In the genomic region with DNA sequence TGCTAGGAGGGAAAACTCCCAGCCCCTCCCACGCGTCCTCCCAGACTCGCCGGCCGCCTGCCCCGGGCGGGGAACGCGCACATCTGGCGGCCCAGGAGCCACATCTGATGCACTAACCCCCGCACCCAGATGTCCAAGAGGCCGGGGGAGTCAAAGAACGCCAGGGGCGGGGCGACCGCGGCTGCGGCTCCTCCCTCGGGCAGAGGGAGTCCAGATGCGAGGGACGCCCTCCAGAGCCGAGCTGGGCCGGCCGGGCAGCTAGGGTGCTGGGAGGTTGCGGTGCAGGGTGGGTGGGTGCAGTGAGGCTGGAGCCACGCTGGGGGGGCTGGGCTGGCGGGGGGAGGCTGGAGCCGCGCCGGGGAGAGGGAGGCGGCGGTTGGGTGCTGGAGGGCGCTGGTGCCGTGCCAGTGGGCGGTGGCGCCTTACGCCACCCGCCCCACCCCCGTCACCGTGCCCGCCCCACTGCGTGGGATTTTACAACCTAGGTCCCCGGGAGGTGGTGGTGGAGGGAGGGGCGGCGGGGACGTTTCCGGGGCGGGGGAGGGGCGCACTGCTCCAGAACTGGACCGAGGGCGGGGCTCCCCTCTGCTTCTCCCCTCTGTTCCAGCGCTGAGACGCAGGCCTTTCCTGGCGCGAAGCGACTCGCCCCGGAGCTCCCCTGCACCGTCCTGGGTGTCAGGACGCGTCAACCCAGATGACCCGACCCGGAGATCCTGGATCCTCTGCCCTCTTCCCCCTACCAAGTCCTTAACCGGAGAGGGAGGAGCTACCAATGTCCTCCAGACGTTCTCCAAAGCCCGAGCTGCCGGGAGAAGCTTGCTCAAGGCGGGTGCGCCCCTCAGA, we compare ENCODE assay signal across 8 cellular contexts.
DNase-seq lines count a peak whose midpoint lies in the region; ATAC-seq and TF ChIP-seq lines count a peak whose summit lies in the region.

No MANE protein-coding gene starts in this region.

- no peaks in the 10 kb centered on the region for H3K9me3 Mint-ChIP-seq in activated naive CD4-positive, alpha-beta T cell treated with anti-CD3 and anti-CD28 coated beads, Interleukin-2, amount 50 U/mL, for 24 hours
- peaks cover 12% of the 10 kb centered on the region for H3K9me3 Mint-ChIP-seq in glutamatergic neuron (ENCODE audit: unreplicated experiment)

- in situ Hi-C loops in HAP-1 (cut with MboI; ENCODE audit: low sequenced_read_pairs) (loop anchor here (10.0 kb wide), 1 partner anchor 94 kb away; no protein-coding TSS in a partner anchor), SK-MEL-5 (cut with HindIII; ENCODE audit: low pct_unique_long_range_greater_than_20kb, low sequenced_read_pairs) (no loop called here)

- H3K9me3 ChIP-seq in HAP-1 = no peaks in the 10 kb centered on the region
- H3K9me3 ChIP-seq in osteoblast (ENCODE audit: low read depth, low read length) = no peaks in the 10 kb centered on the region
- no peaks in the 10 kb centered on the region for H3K9me3 ChIP-seq in thoracic aorta

- H3K4me2 ChIP-seq in osteoblast (ENCODE audit: insufficient read depth, low read length) = peak overlapping the region; percentile 85

- no peaks in the 10 kb centered on the region for H3K27me3 ChIP-seq in HAP-1 (ENCODE audit: low read depth)
- no peaks in the 10 kb centered on the region for H3K27me3 ChIP-seq in osteoblast (ENCODE audit: insufficient read depth, low read length)
- H3K27me3 ChIP-seq in thoracic aorta (replicated peaks; ENCODE audit: insufficient read depth) = no peaks in the 10 kb centered on the region

- peak overlapping the region; percentile 97 for H3K27ac ChIP-seq in osteoblast (ENCODE audit: low read depth, low read length)
- H3K27ac ChIP-seq in thoracic aorta = peak overlapping the region; percentile 89 to 96

- H3K27ac Mint-ChIP-seq in activated naive CD4-positive, alpha-beta T cell treated with anti-CD3 and anti-CD28 coated beads, Interleukin-2, amount 50 U/mL, for 24 hours = peak overlapping the region; percentile 25
- H3K27ac Mint-ChIP-seq in glutamatergic neuron (ENCODE audit: unreplicated experiment) = peak overlapping the region; percentile 99

- TF ChIP-seq CTCF in glutamatergic neuron (IDR thresholded peaks at IDR 0.05; ENCODE audit: partially characterized antibody, unreplicated experiment) (no peak), osteoblast (IDR thresholded peaks at IDR 0.05; ENCODE audit: extremely low read depth, low read depth, low read length) (no peak), thoracic aorta (IDR thresholded peaks at IDR 0.05) (no peak)

- H3K4me1 Mint-ChIP-seq in activated naive CD4-positive, alpha-beta T cell treated with anti-CD3 and anti-CD28 coated beads, Interleukin-2, amount 50 U/mL, for 24 hours = peaks cover 35% of the 10 kb centered on the region
- peaks cover 28% of the 10 kb centered on the region for H3K4me1 Mint-ChIP-seq in glutamatergic neuron (ENCODE audit: low read depth, unreplicated experiment)

- H3K4me3 ChIP-seq in HAP-1 = peak overlapping the region; percentile 47
- H3K4me3 ChIP-seq in osteoblast (ENCODE audit: insufficient read depth, low read length) = peak overlapping the region; percentile 80
- H3K4me3 ChIP-seq in thoracic aorta = peak overlapping the region; percentile 90

- H3K4me1 ChIP-seq in HAP-1 (peaks cover 19% of the 10 kb centered on the region), osteoblast (ENCODE audit: insufficient read depth, low read length) (peaks cover 33% of the 10 kb centered on the region), thoracic aorta (ENCODE audit: control insufficient read depth in 1 of 2, low read depth in 2 of 2) (peaks cover 7 to 25% of the 10 kb centered on the region in 2 donors)

- H3K36me3 Mint-ChIP-seq in activated naive CD4-positive, alpha-beta T cell treated with anti-CD3 and anti-CD28 coated beads, Interleukin-2, amount 50 U/mL, for 24 hours = no peaks in the 10 kb centered on the region
- no peaks in the 10 kb centered on the region for H3K36me3 Mint-ChIP-seq in glutamatergic neuron (ENCODE audit: unreplicated experiment)

- H2AFZ ChIP-seq in osteoblast (ENCODE audit: low read length) = peak overlapping the region; percentile 87

- no peaks in the 10 kb centered on the region for H3K27me3 Mint-ChIP-seq in activated naive CD4-positive, alpha-beta T cell treated with anti-CD3 and anti-CD28 coated beads, Interleukin-2, amount 50 U/mL, for 24 hours
- peaks cover 6% of the 10 kb centered on the region for H3K27me3 Mint-ChIP-seq in glutamatergic neuron (ENCODE audit: unreplicated experiment)

- no peaks in the 10 kb centered on the region for H4K20me1 ChIP-seq in osteoblast (ENCODE audit: insufficient read depth, low read length)

- ATAC-seq in thoracic aorta (ENCODE audit: insufficient number of reproducible peaks, low FRiP score, low read depth) = peak; percentile 59

- DNase-seq in GM03348 (ENCODE audit: low spot score) = peak; percentile 94
- DNase-seq in HAP-1 (ENCODE audit: low spot score in 2 of 2) = peak; percentile 72 to 91
- DNase-seq in M059J (ENCODE audit: low read depth) = peak; percentile 90
- DNase-seq in SK-MEL-5 (ENCODE audit: low read depth, low spot score) = peak; percentile 74
- DNase-seq in glutamatergic neuron = peak; percentile 86
- DNase-seq in osteoblast (ENCODE audit: insufficient read length, low spot score, missing footprints) = peak; percentile 96
- DNase-seq in thoracic aorta (ENCODE audit: low spot score) = peak; percentile 66

- no peaks in the 10 kb centered on the region for H3K36me3 ChIP-seq in HAP-1 (replicated peaks)
- H3K36me3 ChIP-seq in osteoblast (ENCODE audit: insufficient read depth, low read length) = no peaks in the 10 kb centered on the region
- no peaks in the 10 kb centered on the region for H3K36me3 ChIP-seq in thoracic aorta

- H3K4me3 Mint-ChIP-seq in activated naive CD4-positive, alpha-beta T cell treated with anti-CD3 and anti-CD28 coated beads, Interleukin-2, amount 50 U/mL, for 24 hours = peak overlapping the region; percentile 99
- peak overlapping the region; percentile 94 for H3K4me3 Mint-ChIP-seq in glutamatergic neuron (ENCODE audit: unreplicated experiment)

- H3K79me2 ChIP-seq in osteoblast (ENCODE audit: insufficient read depth, low read length) = no peaks in the 10 kb centered on the region

Comparison
In these comparisons a context has a peak if more than half of its experiments do, and no peak if none do; other contexts are left out.
1. Peak in every context shown above with its lines: DNase-seq, ATAC-seq, H3K4me3 ChIP-seq and H3K27ac ChIP-seq.